Comparison of ENCODE assay signal across 37 cellular contexts in the genomic region with DNA sequence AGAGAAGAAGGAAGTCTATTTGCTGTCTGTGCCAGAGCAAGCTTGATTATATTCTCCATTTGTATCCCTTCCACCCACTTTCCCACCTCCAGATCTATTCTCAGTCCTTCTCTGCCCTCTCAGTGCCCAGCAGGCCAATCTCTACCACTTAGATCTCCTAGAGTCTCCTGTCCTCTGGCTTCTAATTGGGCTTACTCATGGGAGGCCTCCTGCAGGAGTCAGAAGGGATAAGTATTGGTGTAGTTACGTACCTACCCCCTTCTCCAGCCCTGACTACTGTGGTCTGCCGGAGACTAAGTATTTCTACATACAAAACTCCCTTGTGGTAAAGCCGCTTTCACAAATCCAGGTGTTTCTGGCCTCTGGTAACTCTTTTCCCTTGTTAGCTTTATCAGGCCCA.
"Had no signal": no experiment of that assay in that cellular context is flagged by ENCODE, and none has a peak within 500 bp of the region (broad histone marks: within the 10 kb centered on the region; RNA-seq: fewer than 3 reads in every experiment).

No MANE protein-coding gene starts in this region.

- H3K36me3 Mint-ChIP-seq: activated CD8-positive, alpha-beta memory T cell treated with anti-CD3 and anti-CD28 coated beads, Interleukin-2, amount 10 ng/mL, durations not matched to agents 7 days and 5 days; activated naive CD4-positive, alpha-beta T cell treated with anti-CD3 and anti-CD28 coated beads, Interleukin-2, amount 10 ng/mL, durations not matched to agents 7 days and 5 days; activated naive CD4-positive, alpha-beta T cell treated with anti-CD3 and anti-CD28 coated beads, Interleukin-2, amount 50 U/mL, for 24 hours; activated naive CD8-positive, alpha-beta T cell; activated naive CD8-positive, alpha-beta T cell treated with anti-CD3 and anti-CD28 coated beads, Interleukin-2, amount 10 ng/mL, durations not matched to agents 7 days and 5 days; brain had no signal

- H3K27me3 ChIP-seq: ascending aorta, cardiac muscle cell had no signal

- DNase-seq: activated CD4-positive, alpha-beta memory T cell treated with anti-CD3 and anti-CD28 coated beads, Interleukin-2, amount 10 ng/mL, durations not matched to agents 7 days and 5 days; activated CD4-positive, alpha-beta T cell treated with anti-CD3 and anti-CD28 coated beads for 1 hour; activated CD4-positive, alpha-beta T cell treated with anti-CD3 and anti-CD28 coated beads for 36 hours; activated CD4-positive, alpha-beta T cell treated with anti-CD3 and anti-CD28 coated beads for 48 hours; activated CD4-positive, alpha-beta T cell treated with anti-CD3 and anti-CD28 coated beads, Interleukin-2, amount 10 ng/mL, durations not matched to agents 7 days and 5 days; activated CD4-positive, alpha-beta T cell treated with anti-CD3 and anti-CD28 coated beads, Interleukin-2, amount 50 U/mL, for 48 hours; activated CD4-positive, CD25-positive, alpha-beta regulatory T cell; activated CD8-positive, alpha-beta memory T cell treated with anti-CD3 and anti-CD28 coated beads for 24 hours; activated CD8-positive, alpha-beta memory T cell treated with anti-CD3 and anti-CD28 coated beads, Interleukin-2, amount 10 ng/mL, durations not matched to agents 7 days and 5 days; activated CD8-positive, alpha-beta memory T cell treated with anti-CD3 and anti-CD28 coated beads, Interleukin-2, amount 50 U/mL, for 48 hours; activated CD8-positive, alpha-beta T cell treated with anti-CD3 and anti-CD28 coated beads, Interleukin-2, amount 10 ng/mL, durations not matched to agents 7 days and 5 days; activated effector memory CD4-positive, alpha-beta T cell treated with Interleukin-2 at 50 U/mL for 16 hours; activated gamma-delta T cell; activated naive CD4-positive, alpha-beta T cell treated with anti-CD3 and anti-CD28 coated beads, Interleukin-2, amount 10 ng/mL, durations not matched to agents 7 days and 5 days; activated naive CD4-positive, alpha-beta T cell treated with Interleukin-2 at 50 U/mL for 16 hours; activated naive CD8-positive, alpha-beta T cell treated with anti-CD3 and anti-CD28 coated beads, Interleukin-2, amount 10 ng/mL, durations not matched to agents 7 days and 5 days; activated naive CD8-positive, alpha-beta T cell treated with anti-CD3 and anti-CD28 coated beads, Interleukin-2, amount 50 U/mL, for 24 hours; activated T-cell treated with anti-CD3 and anti-CD28 coated beads, Interleukin-2, amount 50 U/mL, for 24 hours; activated T-cell treated with anti-CD3 and anti-CD28 coated beads, Interleukin-2, amount 50 U/mL, for 48 hours; amygdala; anterior cingulate cortex; caudate nucleus; cerebellar nuclear complex; T-helper 1 cell; T-helper 2 cell; T-helper 9 cell; WERI-Rb-1 had no signal

- H3K27me3 Mint-ChIP-seq: activated CD4-positive, alpha-beta memory T cell treated with anti-CD3 and anti-CD28 coated beads, Interleukin-2, amount 10 ng/mL, durations not matched to agents 7 days and 5 days; activated CD4-positive, alpha-beta T cell treated with anti-CD3 and anti-CD28 coated beads for 36 hours; activated CD4-positive, alpha-beta T cell treated with anti-CD3 and anti-CD28 coated beads, Interleukin-2, amount 10 ng/mL, durations not matched to agents 7 days and 5 days; activated CD8-positive, alpha-beta memory T cell treated with anti-CD3 and anti-CD28 coated beads, Interleukin-2, amount 10 ng/mL, durations not matched to agents 7 days and 5 days; activated naive CD4-positive, alpha-beta T cell treated with anti-CD3 and anti-CD28 coated beads, Interleukin-2, amount 10 ng/mL, durations not matched to agents 7 days and 5 days; activated naive CD8-positive, alpha-beta T cell treated with anti-CD3 and anti-CD28 coated beads, Interleukin-2, amount 50 U/mL, for 24 hours; activated T-cell treated with anti-CD3 and anti-CD28 coated beads, Interleukin-2, amount 50 U/mL, for 24 hours; central memory CD8-positive, alpha-beta T cell had no signal

- H3K36me3 ChIP-seq: ascending aorta, cardiac muscle cell, WERI-Rb-1 had no signal

- H3K4me3 Mint-ChIP-seq: activated CD4-positive, alpha-beta memory T cell treated with anti-CD3 and anti-CD28 coated beads, Interleukin-2, amount 10 ng/mL, durations not matched to agents 7 days and 5 days; activated CD4-positive, alpha-beta T cell treated with anti-CD3 and anti-CD28 coated beads for 36 hours; activated CD4-positive, alpha-beta T cell treated with anti-CD3 and anti-CD28 coated beads, Interleukin-2, amount 10 ng/mL, durations not matched to agents 7 days and 5 days; activated CD8-positive, alpha-beta memory T cell treated with anti-CD3 and anti-CD28 coated beads, Interleukin-2, amount 10 ng/mL, durations not matched to agents 7 days and 5 days; activated CD8-positive, alpha-beta T cell treated with anti-CD3 and anti-CD28 coated beads, Interleukin-2, amount 10 ng/mL, durations not matched to agents 7 days and 5 days; activated naive CD4-positive, alpha-beta T cell treated with anti-CD3 and anti-CD28 coated beads, Interleukin-2, amount 10 ng/mL, durations not matched to agents 7 days and 5 days; activated naive CD4-positive, alpha-beta T cell treated with anti-CD3 and anti-CD28 coated beads, Interleukin-2, amount 50 U/mL, for 24 hours; activated naive CD8-positive, alpha-beta T cell; activated naive CD8-positive, alpha-beta T cell treated with anti-CD3 and anti-CD28 coated beads, Interleukin-2, amount 10 ng/mL, durations not matched to agents 7 days and 5 days; activated naive CD8-positive, alpha-beta T cell treated with anti-CD3 and anti-CD28 coated beads, Interleukin-2, amount 50 U/mL, for 24 hours; activated T-cell treated with anti-CD3 and anti-CD28 coated beads, Interleukin-2, amount 50 U/mL, for 24 hours; brain; central memory CD8-positive, alpha-beta T cell; T-helper 1 cell treated with Interleukin-12 subunit alpha and Interleukin-12 subunit beta and Interleukin-4 antibody, amounts not matched to agents 30 μg/mL and 1 μg/mL, for 36 hours; T-helper 2 cell treated with Interferon-gamma antibody and Interleukin-4, amounts not matched to agents 5 μg/mL and 100 μg/mL, for 36 hours; WTC11 had no signal

- H3K9me3 ChIP-seq: ascending aorta had no signal

- H3K27ac ChIP-seq: ascending aorta, cardiac muscle cell, WERI-Rb-1 had no signal

- H3K27ac Mint-ChIP-seq: activated CD4-positive, alpha-beta memory T cell treated with anti-CD3 and anti-CD28 coated beads, Interleukin-2, amount 10 ng/mL, durations not matched to agents 7 days and 5 days; activated CD4-positive, alpha-beta T cell treated with anti-CD3 and anti-CD28 coated beads for 36 hours; activated CD4-positive, alpha-beta T cell treated with anti-CD3 and anti-CD28 coated beads, Interleukin-2, amount 10 ng/mL, durations not matched to agents 7 days and 5 days; activated CD8-positive, alpha-beta memory T cell treated with anti-CD3 and anti-CD28 coated beads, Interleukin-2, amount 10 ng/mL, durations not matched to agents 7 days and 5 days; activated CD8-positive, alpha-beta T cell treated with anti-CD3 and anti-CD28 coated beads, Interleukin-2, amount 10 ng/mL, durations not matched to agents 7 days and 5 days; activated naive CD4-positive, alpha-beta T cell treated with anti-CD3 and anti-CD28 coated beads, Interleukin-2, amount 10 ng/mL, durations not matched to agents 7 days and 5 days; activated naive CD4-positive, alpha-beta T cell treated with anti-CD3 and anti-CD28 coated beads, Interleukin-2, amount 50 U/mL, for 24 hours; activated naive CD8-positive, alpha-beta T cell; activated naive CD8-positive, alpha-beta T cell treated with anti-CD3 and anti-CD28 coated beads, Interleukin-2, amount 10 ng/mL, durations not matched to agents 7 days and 5 days; activated naive CD8-positive, alpha-beta T cell treated with anti-CD3 and anti-CD28 coated beads, Interleukin-2, amount 50 U/mL, for 24 hours; activated T-cell treated with anti-CD3 and anti-CD28 coated beads, Interleukin-2, amount 50 U/mL, for 24 hours; activated T-helper 2 cell treated with anti-CD3 and anti-CD28 coated beads, Interferon-gamma antibody, Interleukin-2, Interleukin-4, amounts not matched to agents 10 μg/mL and 5 μg/mL and 100 μg/mL, durations not matched to agents 14 hours and 24 hours and 36 hours; brain; T-helper 1 cell treated with Interleukin-12 subunit alpha and Interleukin-12 subunit beta and Interleukin-4 antibody, amounts not matched to agents 30 μg/mL and 1 μg/mL, for 36 hours; T-helper 2 cell treated with Interferon-gamma antibody and Interleukin-4, amounts not matched to agents 5 μg/mL and 100 μg/mL, for 36 hours; WTC11 had no signal

- H3K4me1 Mint-ChIP-seq: activated CD4-positive, alpha-beta memory T cell treated with anti-CD3 and anti-CD28 coated beads, Interleukin-2, amount 10 ng/mL, durations not matched to agents 7 days and 5 days; activated CD4-positive, alpha-beta T cell treated with anti-CD3 and anti-CD28 coated beads for 36 hours; activated CD4-positive, alpha-beta T cell treated with anti-CD3 and anti-CD28 coated beads, Interleukin-2, amount 10 ng/mL, durations not matched to agents 7 days and 5 days; activated CD8-positive, alpha-beta memory T cell treated with anti-CD3 and anti-CD28 coated beads, Interleukin-2, amount 10 ng/mL, durations not matched to agents 7 days and 5 days; activated naive CD4-positive, alpha-beta T cell treated with anti-CD3 and anti-CD28 coated beads, Interleukin-2, amount 10 ng/mL, durations not matched to agents 7 days and 5 days; activated naive CD4-positive, alpha-beta T cell treated with anti-CD3 and anti-CD28 coated beads, Interleukin-2, amount 50 U/mL, for 24 hours; activated naive CD8-positive, alpha-beta T cell treated with anti-CD3 and anti-CD28 coated beads, Interleukin-2, amount 10 ng/mL, durations not matched to agents 7 days and 5 days; activated naive CD8-positive, alpha-beta T cell treated with anti-CD3 and anti-CD28 coated beads, Interleukin-2, amount 50 U/mL, for 24 hours; brain; central memory CD8-positive, alpha-beta T cell had no signal

- H3K9me3 Mint-ChIP-seq: activated CD4-positive, alpha-beta T cell treated with anti-CD3 and anti-CD28 coated beads, Interleukin-2, amount 10 ng/mL, durations not matched to agents 7 days and 5 days; activated naive CD8-positive, alpha-beta T cell treated with anti-CD3 and anti-CD28 coated beads, Interleukin-2, amount 10 ng/mL, durations not matched to agents 7 days and 5 days; activated T-cell treated with anti-CD3 and anti-CD28 coated beads, Interleukin-2, amount 50 U/mL, for 24 hours; T-helper 1 cell treated with Interleukin-12 subunit alpha and Interleukin-12 subunit beta and Interleukin-4 antibody, amounts not matched to agents 30 μg/mL and 1 μg/mL, for 36 hours; T-helper 2 cell treated with Interferon-gamma antibody and Interleukin-4, amounts not matched to agents 5 μg/mL and 100 μg/mL, for 36 hours had no signal

- H3K4me3 ChIP-seq: ascending aorta, cardiac muscle cell had no signal

- H3K4me1 ChIP-seq: ascending aorta had no signal
